Comparison of ENCODE assay signal across 26 cellular contexts in the genomic region with DNA sequence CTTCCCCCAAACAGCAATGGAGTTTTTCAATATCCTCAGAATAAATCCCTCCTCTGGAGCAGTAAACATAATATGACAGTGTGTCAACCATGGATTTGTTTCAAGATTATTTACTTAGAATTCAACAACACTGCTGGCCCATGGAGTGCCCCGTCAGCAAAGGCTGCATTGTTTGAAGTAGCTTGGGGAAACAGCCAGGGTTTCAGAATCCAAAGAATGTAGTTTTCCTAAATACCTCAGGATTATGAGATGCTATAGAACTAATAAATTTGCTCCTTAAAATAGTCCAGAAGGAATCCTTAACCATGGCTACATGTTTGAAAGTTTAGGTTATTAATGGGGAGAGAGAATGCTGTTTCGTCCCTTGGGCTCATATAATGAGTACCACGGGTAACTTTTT. TPM values are rescaled to one million over a fixed set of nuclear protein-coding genes. Genes with fewer than 3 reads are reported as not detected.
"Had no signal": no experiment of that assay in that cellular context is flagged by ENCODE, and none has a peak within 500 bp of the region (broad histone marks: within the 10 kb centered on the region; RNA-seq: fewer than 3 reads in every experiment).

No MANE protein-coding gene starts in this region.

- H3K27me3 ChIP-seq: body of pancreas, colonic mucosa, gastroesophageal sphincter, heart right ventricle, vagina had no signal

- H3K27me3 Mint-ChIP-seq: stimulated activated naive CD8-positive, alpha-beta T cell treated with anti-CD3 and anti-CD28 coated beads, Interleukin-15, Interleukin-2, amounts not matched to agents 100 ng/mL and 50 ng/mL, for 24 hours had no signal

- H3K27ac Mint-ChIP-seq: activated CD4-positive, alpha-beta T cell treated with anti-CD3 and anti-CD28 coated beads, Interleukin-2, amount 10 ng/mL, durations not matched to agents 24 days and 14 days; activated CD8-positive, alpha-beta T cell treated with anti-CD3 and anti-CD28 coated beads for 36 hours; activated naive CD8-positive, alpha-beta T cell treated with anti-CD3 and anti-CD28 coated beads for 36 hours; activated T-helper 17 cell treated with anti-CD3 and anti-CD28 coated beads, Interleukin-2, amount 50 U/mL, for 72 hours; immature natural killer cell; memory B cell; natural killer cell; stimulated activated naive CD8-positive, alpha-beta T cell treated with anti-CD3 and anti-CD28 coated beads, Interleukin-15, Interleukin-2, amounts not matched to agents 100 ng/mL and 50 ng/mL, for 24 hours; T-cell had no signal

- H3K27ac ChIP-seq: body of pancreas, colonic mucosa, gastroesophageal sphincter, heart right ventricle, neutrophil, parathyroid adenoma, vagina had no signal

- H3K4me3 ChIP-seq: body of pancreas, colonic mucosa, gastroesophageal sphincter, heart right ventricle, vagina had no signal

- H3K4me1 ChIP-seq: body of pancreas, colonic mucosa, gastroesophageal sphincter, parathyroid adenoma, vagina had no signal

- H3K9me3 Mint-ChIP-seq: activated CD4-positive, alpha-beta T cell treated with anti-CD3 and anti-CD28 coated beads, Interleukin-2, amount 10 ng/mL, durations not matched to agents 24 days and 14 days; activated CD8-positive, alpha-beta T cell treated with anti-CD3 and anti-CD28 coated beads for 36 hours; activated naive CD8-positive, alpha-beta T cell treated with anti-CD3 and anti-CD28 coated beads for 36 hours; activated T-helper 17 cell treated with anti-CD3 and anti-CD28 coated beads, Interleukin-2, amount 50 U/mL, for 72 hours; immature natural killer cell; memory B cell; natural killer cell; stimulated activated naive CD8-positive, alpha-beta T cell treated with anti-CD3 and anti-CD28 coated beads, Interleukin-15, Interleukin-2, amounts not matched to agents 100 ng/mL and 50 ng/mL, for 24 hours; T-cell had no signal

- H3K36me3 Mint-ChIP-seq: activated naive CD8-positive, alpha-beta T cell treated with anti-CD3 and anti-CD28 coated beads for 36 hours; immature natural killer cell; memory B cell; natural killer cell; T-cell had no signal

- ATAC-seq: activated CD8-positive, alpha-beta T cell treated with anti-CD3 and anti-CD28 coated beads for 36 hours; activated T-helper 17 cell treated with anti-CD3 and anti-CD28 coated beads, Interleukin-2, amount 50 U/mL, for 72 hours; body of pancreas; gastroesophageal sphincter; heart right ventricle; natural killer cell; T-cell had no signal

- DNase-seq: activated CD4-positive, alpha-beta T cell treated with anti-CD3 and anti-CD28 coated beads, Interleukin-2, amount 10 ng/mL, durations not matched to agents 24 days and 14 days; activated CD4-positive, CD25-positive, alpha-beta regulatory T cell; activated CD8-positive, alpha-beta T cell treated with anti-CD3 and anti-CD28 coated beads for 36 hours; activated naive CD4-positive, alpha-beta T cell; activated naive CD8-positive, alpha-beta T cell treated with anti-CD3 and anti-CD28 coated beads for 36 hours; activated T-cell treated with anti-CD3 and anti-CD28 coated beads, Interleukin-2, amount 50 U/mL, for 1 hour; amygdala; body of pancreas; caudate nucleus; colonic mucosa; erythroblast; heart right ventricle; immature natural killer cell; natural killer cell; T-cell; trophoblast cell had no signal

- H3K4me1 Mint-ChIP-seq: activated CD4-positive, alpha-beta T cell treated with anti-CD3 and anti-CD28 coated beads, Interleukin-2, amount 10 ng/mL, durations not matched to agents 24 days and 14 days; activated naive CD8-positive, alpha-beta T cell treated with anti-CD3 and anti-CD28 coated beads for 36 hours; activated T-helper 17 cell treated with anti-CD3 and anti-CD28 coated beads, Interleukin-2, amount 50 U/mL, for 72 hours; immature natural killer cell; memory B cell; natural killer cell; T-cell had no signal

- H3K4me3 Mint-ChIP-seq: activated CD4-positive, alpha-beta T cell treated with anti-CD3 and anti-CD28 coated beads, Interleukin-2, amount 10 ng/mL, durations not matched to agents 24 days and 14 days; activated CD8-positive, alpha-beta T cell treated with anti-CD3 and anti-CD28 coated beads for 36 hours; activated naive CD8-positive, alpha-beta T cell treated with anti-CD3 and anti-CD28 coated beads for 36 hours; activated T-helper 17 cell treated with anti-CD3 and anti-CD28 coated beads, Interleukin-2, amount 50 U/mL, for 72 hours; immature natural killer cell; memory B cell; natural killer cell; stimulated activated naive CD8-positive, alpha-beta T cell treated with anti-CD3 and anti-CD28 coated beads, Interleukin-15, Interleukin-2, amounts not matched to agents 100 ng/mL and 50 ng/mL, for 24 hours; T-cell had no signal

- H3K9me3 ChIP-seq: body of pancreas, colonic mucosa, gastroesophageal sphincter, heart right ventricle, neutrophil, vagina had no signal

- H3K36me3 ChIP-seq: colonic mucosa, gastroesophageal sphincter, heart right ventricle, neutrophil, vagina had no signal

RNA-seq across cellular contexts. Expression of a gene that starts 13.1 kb away (rescaled TPM):
- total RNA-seq: activated CD4-positive, alpha-beta T cell treated with anti-CD3 and anti-CD28 coated beads, Interleukin-2, amount 10 ng/mL, durations not matched to agents 24 days and 14 days; activated CD8-positive, alpha-beta T cell treated with anti-CD3 and anti-CD28 coated beads for 36 hours; activated naive CD8-positive, alpha-beta T cell treated with anti-CD3 and anti-CD28 coated beads for 36 hours; activated T-helper 17 cell treated with anti-CD3 and anti-CD28 coated beads, Interleukin-2, amount 50 U/mL, for 72 hours; body of pancreas; colonic mucosa; gastroesophageal sphincter; heart right ventricle; liver; mucosa of gallbladder; natural killer cell; T-cell; temporal lobe; vagina had no signal

RNA-seq across cellular contexts. Expression of a gene that starts 29.7 kb away (rescaled TPM):
- total RNA-seq: activated CD4-positive, alpha-beta T cell treated with anti-CD3 and anti-CD28 coated beads, Interleukin-2, amount 10 ng/mL, durations not matched to agents 24 days and 14 days; activated CD8-positive, alpha-beta T cell treated with anti-CD3 and anti-CD28 coated beads for 36 hours; activated naive CD8-positive, alpha-beta T cell treated with anti-CD3 and anti-CD28 coated beads for 36 hours; activated T-helper 17 cell treated with anti-CD3 and anti-CD28 coated beads, Interleukin-2, amount 50 U/mL, for 72 hours; colonic mucosa; heart right ventricle; liver; natural killer cell; vagina had no signal
